In genomic region chr1:181187596-181188126, GRCh38 we compare ENCODE assay signal across 20 cellular contexts.
"Had no signal": no experiment of that assay in that cellular context is flagged by ENCODE, and none has a peak within 500 bp of the region (broad histone marks: within the 10 kb centered on the region; RNA-seq: fewer than 3 reads in every experiment).

No MANE protein-coding gene starts in this region.

- DNase-seq: IMR-90, Karpas-422, KG1, MG63, NCI-H1092, NCI-H1105 treated with DMSO at 0.1 percent for 48 hours, NCI-H1417 treated with DMSO at 0.1 percent for 48 hours, NCI-H146, NCI-H1694 treated with DMSO at 0.1 percent for 48 hours, NCI-H1930, NCI-H2081, NCI-H2107, NCI-H2227 treated with DMSO at 0.1 percent for 48 hours, NCI-H524, NCI-H69, NCI-H774, SHP77, SK-N-SH had no signal

- H3K4me3 ChIP-seq: MG63 had no signal

- FAIRE-seq: HepG2 had no signal

- H3K9me3 ChIP-seq: MG63, SK-N-SH had no signal

- H3K36me3 ChIP-seq: MG63 had no signal

- H3K27ac ChIP-seq: RWPE1 had no signal
